24 cellular contexts compared by ENCODE assay signal in genomic region chr13:29136341-29136740, GRCh38.
DNase-seq lines count a peak whose midpoint lies in the region; ATAC-seq, FAIRE-seq and TF ChIP-seq lines count a peak whose summit lies in the region.
"Had no signal": no experiment of that assay in that cellular context is flagged by ENCODE, and none has a peak within 500 bp of the region (broad histone marks: within the 10 kb centered on the region; RNA-seq: fewer than 3 reads in every experiment).

No MANE protein-coding gene starts in this region.

- no peak for FAIRE-seq in HepG2 (lab: Jason Lieb, UNC)
- FAIRE-seq: A204.1, D721Med, GM12878, GM19239, H1 had no signal

- DNase-seq in HepG2 (ENCODE audit: low spot score) (no peak), hepatocyte (ENCODE audit: low spot score) (peak; percentile 11), right lobe of liver (peak; percentile 60 to 82 (median 62)), DMS53 treated with DMSO at 0.1 percent for 48 hours (lab: John Stamatoyannopoulos, UW; ENCODE audit: unreplicated experiment) (no peak), coronary artery (ENCODE audit: low spot score) (no peak), uterus (no peak)
- DNase-seq: BE2C; CD4-positive, alpha-beta T cell; CD8-positive, alpha-beta memory T cell; DMS 273 treated with DMSO at 0.1 percent for 48 hours; DMS79 treated with DMSO at 0.1 percent for 48 hours; GDM1; GM23248; H7; HCEC 1CT had no signal

- H4K20me1 ChIP-seq in HepG2 (ENCODE audit: insufficient read depth, low read length) (no peaks in the 10 kb centered on the region), hepatocyte (ENCODE audit: insufficient read depth, poor library complexity, severe bottlenecking) (no peaks in the 10 kb centered on the region)
- H4K20me1 ChIP-seq: BLaER1 treated with 17β-estradiol and CSF1 and Interleukin-3, amounts not matched to agents 10 nM and 100 nM had no signal

- H3K9me3 ChIP-seq in liver (ENCODE audit: control insufficient read depth in 4 of 4, low read length in 3 of 4) (peaks cover 0 to 8% (median 2%) of the 10 kb centered on the region in 4 donors), HepG2 (ENCODE audit: low read length) (peaks cover 80% of the 10 kb centered on the region), hepatocyte (ENCODE audit: low read depth) (no peaks in the 10 kb centered on the region), right lobe of liver (no peaks in the 10 kb centered on the region), uterus (no peaks in the 10 kb centered on the region)
- H3K9me3 ChIP-seq: BE2C had no signal

- H3K27ac ChIP-seq in liver (ENCODE audit: low read depth in 1 of 2, low read length in 2 of 2) (peak overlapping the region; percentile 82 to 95), HepG2 (ENCODE audit: extremely low read length, insufficient read depth, low read length) (no peak overlapping the region), hepatocyte (no peak overlapping the region), right lobe of liver (peak overlapping the region; percentile 79 to 82 (median 82)), coronary artery (no peak overlapping the region), uterus (no peak overlapping the region)
- H3K27ac ChIP-seq: 22Rv1; BLaER1 treated with 17β-estradiol and CSF1 and Interleukin-3, amounts not matched to agents 10 nM and 100 nM; GM23248 had no signal

- TF ChIP-seq RAD21 in liver (IDR thresholded peaks at IDR 0.05) (peak; percentile 46 to 51), HepG2 (CRISPR knock-in tag; IDR thresholded peaks at IDR 0.05) (no peak)

- H3K27me3 ChIP-seq in liver (ENCODE audit: control insufficient read depth in 4 of 4, insufficient read depth in 4 of 4, low read length in 3 of 4) (no peaks in the 10 kb centered on the region), HepG2 (ENCODE audit: control insufficient read depth in 1 of 2, insufficient read depth in 2 of 2, low read length in 2 of 2) (no peaks in the 10 kb centered on the region), hepatocyte (no peaks in the 10 kb centered on the region), right lobe of liver (no peaks in the 10 kb centered on the region), uterus (no peaks in the 10 kb centered on the region)
- H3K27me3 ChIP-seq: BLaER1 treated with 17β-estradiol and CSF1 and Interleukin-3, amounts not matched to agents 10 nM and 100 nM had no signal

- TF ChIP-seq EP300 in HepG2 (IDR thresholded peaks at IDR 0.05; ENCODE audit: low read depth in 2 of 2, low read length in 2 of 2) (no peak), HepG2 (CRISPR knock-in tag; IDR thresholded peaks at IDR 0.05; ENCODE audit: borderline replicate concordance) (no peak)

- H3K9me2 ChIP-seq in hepatocyte (replicated peaks; ENCODE audit: insufficient read depth) = no peaks in the 10 kb centered on the region

- TF ChIP-seq POLR2A in HepG2 (IDR thresholded peaks at IDR 0.05; ENCODE audit: insufficient read depth in 1 of 2, low read depth in 2 of 2, low read length in 2 of 2) = no peak
- TF ChIP-seq POLR2A in right lobe of liver (IDR thresholded peaks at IDR 0.05) = peak; percentile 83
- no peak for TF ChIP-seq POLR2A in uterus (IDR thresholded peaks at IDR 0.05)

- CTCF ChIA-PET in HepG2 (lab: Yijun Ruan, JAX; ENCODE audit: low intra/inter-chr PET ratio, low total read pairs) = no interaction called here

- ATAC-seq in HepG2 (no peak), right lobe of liver (peak; percentile 83 to 94 (median 91)), HG02623 (IDR thresholded peaks at IDR 0.05; ENCODE audit: unreplicated experiment) (no peak)
- ATAC-seq: GM12878 had no signal

- BruUV-seq in HepG2 (replicated peaks; lab: Mats Ljungman, UMichigan) = no TSS peak

- WGBS in liver = 50% methylated on average over 2 of the region's 2 CpGs
- 8% methylated on average over 2 of the region's 2 CpGs for WGBS in HepG2 (ENCODE audit: low lambda C conversion rate)
- 84% methylated on average over 2 of the region's 2 CpGs for WGBS in hepatocyte (ENCODE audit: low lambda C conversion rate, missing lambda C conversion rate)
- WGBS in right lobe of liver (ENCODE audit: insufficient coverage, low coverage, low lambda C conversion rate, missing lambda C conversion rate) = 15% methylated on average over 2 of the region's 2 CpGs

- H3K4me3 ChIP-seq in liver (ENCODE audit: low read depth in 1 of 3, low read length in 3 of 3) (no peak overlapping the region), HepG2 (replicated peaks in 1 of 3; ENCODE audit: insufficient read depth in 1 of 3, low read depth in 2 of 3, low read length in 3 of 3) (no peak overlapping the region), hepatocyte (no peak overlapping the region), right lobe of liver (no peak overlapping the region), coronary artery (no peak overlapping the region), uterus (no peak overlapping the region)
- H3K4me3 ChIP-seq: BLaER1 treated with 17β-estradiol and CSF1 and Interleukin-3, amounts not matched to agents 10 nM and 100 nM; GM12878; GM23248 had no signal

- POLR2A ChIA-PET in HepG2 (lab: Yijun Ruan, JAX) = no interaction called here

- H3K4me2 ChIP-seq in HepG2 (ENCODE audit: low read depth, low read length) (no peak overlapping the region), hepatocyte (no peak overlapping the region)
- H3K4me2 ChIP-seq: BLaER1 treated with 17β-estradiol and CSF1 and Interleukin-3, amounts not matched to agents 10 nM and 100 nM had no signal

- no peaks in the 10 kb centered on the region for H3K79me2 ChIP-seq in HepG2 (ENCODE audit: insufficient read depth, low read length)
- no peaks in the 10 kb centered on the region for H3K79me2 ChIP-seq in hepatocyte

- H3K36me3 ChIP-seq in liver (ENCODE audit: control insufficient read depth in 4 of 4, insufficient read depth in 3 of 4, low read depth in 1 of 4, low read length in 3 of 4) = no peaks in the 10 kb centered on the region
- H3K36me3 ChIP-seq in HepG2 (replicated peaks in 1 of 2; ENCODE audit: control insufficient read depth in 1 of 2, insufficient read depth in 2 of 2, low read length in 2 of 2) = no peaks in the 10 kb centered on the region
- H3K36me3 ChIP-seq in hepatocyte (replicated peaks; ENCODE audit: insufficient read depth, low read depth) = no peaks in the 10 kb centered on the region
- no peaks in the 10 kb centered on the region for H3K36me3 ChIP-seq in right lobe of liver
- no peaks in the 10 kb centered on the region for H3K36me3 ChIP-seq in uterus
- H3K36me3 ChIP-seq: BE2C; BLaER1 treated with 17β-estradiol and CSF1 and Interleukin-3, amounts not matched to agents 10 nM and 100 nM had no signal

- intact Hi-C loops in HepG2 (cut with micrococcal nuclease; ENCODE audit: unreplicated experiment) (no loop called here), right lobe of liver (cut with DNase I) (no loop called here), uterus (cut with DNase I; ENCODE audit: low total_unique reads) (no loop called here)

- in situ Hi-C loops in HepG2 (cut with HindIII; ENCODE audit: extremely low pct_ligation_motif_present, low pct_unique_long_range_greater_than_20kb) = no loop called here

- H3K9ac ChIP-seq in liver (ENCODE audit: low read depth in 1 of 2, low read length in 2 of 2) = peak overlapping the region in 1 of 2 donors; percentile 69
- H3K9ac ChIP-seq in HepG2 (ENCODE audit: insufficient read depth, low read depth, low read length) = no peak overlapping the region
- H3K9ac ChIP-seq: BLaER1 treated with 17β-estradiol and CSF1 and Interleukin-3, amounts not matched to agents 10 nM and 100 nM; GM23248 had no signal

- no peak for TF ChIP-seq CTCF in liver (IDR thresholded peaks at IDR 0.05; ENCODE audit: low read depth, low read length, missing input control)
- no peak for TF ChIP-seq CTCF in HepG2 (CRISPR knock-in tag; IDR thresholded peaks at IDR 0.05)
- no peak for TF ChIP-seq CTCF in hepatocyte (IDR thresholded peaks at IDR 0.05; ENCODE audit: poor library complexity)
- TF ChIP-seq CTCF in right lobe of liver (IDR thresholded peaks at IDR 0.05) = no peak
- TF ChIP-seq CTCF in coronary artery (IDR thresholded peaks at IDR 0.05) = no peak
- TF ChIP-seq CTCF in uterus (IDR thresholded peaks at IDR 0.05) = no peak

- H3K4me1 ChIP-seq in liver (ENCODE audit: control insufficient read depth in 4 of 4, insufficient read depth in 4 of 4, low read length in 3 of 4) = peaks cover 0 to 21% (median 8%) of the 10 kb centered on the region in 4 donors
- H3K4me1 ChIP-seq in HepG2 (ENCODE audit: insufficient read depth, low read length) = no peaks in the 10 kb centered on the region
- no peaks in the 10 kb centered on the region for H3K4me1 ChIP-seq in hepatocyte (ENCODE audit: insufficient read depth)
- peaks cover 0 to 37% (median 7%) of the 10 kb centered on the region in 4 donors for H3K4me1 ChIP-seq in right lobe of liver
- H3K4me1 ChIP-seq in uterus = no peaks in the 10 kb centered on the region
- H3K4me1 ChIP-seq: BE2C had no signal

- H2AFZ ChIP-seq in HepG2 (ENCODE audit: low read length) (no peak overlapping the region), hepatocyte (no peak overlapping the region)
- H2AFZ ChIP-seq: GM23248 had no signal

TF ChIP-seq in liver, 16 proteins besides CTCF, POLR2A, EP300 and RAD21 (continues in another document):
- TF ChIP-seq FOXA2 (IDR thresholded peaks at IDR 0.05) (peak; percentile 73), TAF1 (conservative IDR thresholded peaks at IDR 0.05) (peak; percentile 69), ATF3 (IDR thresholded peaks at IDR 0.05) (peak; percentile 91), GABPA (IDR thresholded peaks at IDR 0.05 in 1 of 2, conservative IDR thresholded peaks at IDR 0.05 in 1 of 2) (no peak), HNF4G (IDR thresholded peaks at IDR 0.05) (peak; percentile 82), MAX (IDR thresholded peaks at IDR 0.05) (peak; percentile 95)

TF ChIP-seq in HepG2, 621 proteins besides CTCF, POLR2A, EP300 and RAD21:
- TF ChIP-seq GTF2F1 (IDR thresholded peaks at IDR 0.05; ENCODE audit: low read length) (no peak), ZNF513 (CRISPR knock-in tag; conservative IDR thresholded peaks at IDR 0.05) (no peak), ZNF841 (CRISPR knock-in tag; IDR thresholded peaks at IDR 0.05; ENCODE audit: borderline replicate concordance) (no peak), ZNF496 (CRISPR knock-in tag; IDR thresholded peaks at IDR 0.05; ENCODE audit: insufficient replicate concordance) (no peak), HHEX (CRISPR knock-in tag; IDR thresholded peaks at IDR 0.05) (no peak)

Comparison
In these comparisons a context has a peak if more than half of its experiments do, and no peak if none do; other contexts are left out.
1. H3K27ac ChIP-seq: peak in liver (2 of 2) and right lobe of liver (3 of 3); none in HepG2 (single experiment), hepatocyte (single experiment), coronary artery (0 of 2) and uterus (0 of 2).
2. ATAC-seq: peak in right lobe of liver (4 of 4); none in HepG2 (single experiment) and HG02623 (single experiment).
3. DNase-seq: peak in hepatocyte (single experiment) and right lobe of liver (3 of 3); none in HepG2 (single experiment), DMS53 treated with DMSO at 0.1 percent for 48 hours (single experiment), coronary artery (single experiment) and uterus (0 of 2).